Comparison of ENCODE assay signal across 8 cellular contexts in genomic region chr6:149963212-149963461, GRCh38. TPM values are rescaled to one million over a fixed set of nuclear protein-coding genes. Genes with fewer than 3 reads are reported as not detected.
DNase-seq lines count a peak whose midpoint lies in the region; ATAC-seq and TF ChIP-seq lines count a peak whose summit lies in the region.

No MANE protein-coding gene starts in this region.

- peak overlapping the region; percentile 88 for H3K4me2 ChIP-seq in IMR-90 (ENCODE audit: low read depth, low read length)

- H3K18ac ChIP-seq in IMR-90 (ENCODE audit: low read depth, low read length) = no peak overlapping the region

- H2AK9ac ChIP-seq in IMR-90 (replicated peaks; ENCODE audit: low read depth, low read length, poor library complexity) = peak overlapping the region; percentile 94

- H2BK120ac ChIP-seq in IMR-90 (ENCODE audit: low read depth, low read length) = peak overlapping the region; percentile 65

- H4K91ac ChIP-seq in IMR-90 (ENCODE audit: insufficient read depth, low read depth, low read length) = peak overlapping the region; percentile 84

- peak overlapping the region; percentile 64; the same call in 1 of the 2 replicates for H3K14ac ChIP-seq in IMR-90 (replicated peaks; ENCODE audit: low read depth, low read length)

- in situ Hi-C loops in IMR-90 (cut with MboI; ENCODE audit: low sequenced_read_pairs) = no loop called here

- 0 out of 4 replicates have a peak, but pooled peaks cover 0 to 4% of the 10 kb centered on the region in 2 experiments for H3K79me1 ChIP-seq in IMR-90 (ENCODE audit: low read depth in 1 of 2, low read length in 2 of 2)

- peak overlapping the region; percentile 56 to 73; a peak in 3 of 4 replicates for H4K8ac ChIP-seq in IMR-90 (ENCODE audit: low read depth in 2 of 2, low read length in 2 of 2)

- peak; percentile 58 for ATAC-seq in activated CD4-positive, alpha-beta T cell treated with anti-CD3 and anti-CD28 coated beads for 36 hours
- ATAC-seq in IMR-90 (ENCODE audit: low read depth) (peak; percentile 28; the same call in 1 of the 2 replicates), HG03045 (IDR thresholded peaks at IDR 0.05; ENCODE audit: unreplicated experiment) (no peak)

- no peak overlapping the region for H4K5ac ChIP-seq in IMR-90 (ENCODE audit: low read depth, low read length)

- H2BK20ac ChIP-seq in IMR-90 (ENCODE audit: low read depth, low read length) = 0 out of 2 replicates have a peak overlapping the region, but pooled peaks have one; percentile 18

- H3K4me1 Mint-ChIP-seq in activated CD4-positive, alpha-beta T cell treated with anti-CD3 and anti-CD28 coated beads for 36 hours = peaks cover 22% of the 10 kb centered on the region
- peaks cover 32% of the 10 kb centered on the region for H3K4me1 Mint-ChIP-seq in neural crest cell

- H3K27ac Mint-ChIP-seq in activated CD4-positive, alpha-beta T cell treated with anti-CD3 and anti-CD28 coated beads for 36 hours = peak overlapping the region; percentile 91
- peak overlapping the region; percentile 94 for H3K27ac Mint-ChIP-seq in neural crest cell (ENCODE audit: unreplicated experiment)

- peak; percentile 78 for DNase-seq in activated CD4-positive, alpha-beta T cell treated with anti-CD3 and anti-CD28 coated beads for 36 hours
- DNase-seq in activated CD4-positive, alpha-beta T cell treated with anti-CD3 and anti-CD28 coated beads for 1 hour = no peak
- DNase-seq in IMR-90 (peak; percentile 40), epithelial cell of esophagus (ENCODE audit: low read depth) (peak; percentile 37), neural crest cell (ENCODE audit: low read depth, low spot score) (peak; percentile 41), putamen (ENCODE audit: low spot score) (no peak)

- peaks cover 2% of the 10 kb centered on the region; the same call in 1 of the 2 replicates for H3K4me1 ChIP-seq in IMR-90 (ENCODE audit: control insufficient read depth, insufficient read depth, low read length)

- H4K20me1 ChIP-seq in IMR-90 (ENCODE audit: insufficient read depth, low read length) = no peaks in the 10 kb centered on the region; the same call in 1 of the 2 replicates

- no peak overlapping the region for H3K56ac ChIP-seq in IMR-90 (ENCODE audit: extremely low read depth, insufficient read depth, low read length)

- no peak overlapping the region for H2BK5ac ChIP-seq in IMR-90 (ENCODE audit: low read depth, low read length, poor library complexity, severe bottlenecking)

- H3K27me3 ChIP-seq in IMR-90 (ENCODE audit: control insufficient read depth, insufficient read depth, low read length) = peaks cover 55% of the 10 kb centered on the region

- peak overlapping the region; percentile 64 for H3K4ac ChIP-seq in IMR-90 (ENCODE audit: low read depth, low read length)

- TF ChIP-seq CTCF in IMR-90 (conservative IDR thresholded peaks at IDR 0.05; ENCODE audit: low read depth, low read length) = no peak
- no peak for TF ChIP-seq CTCF in WI38 (IDR thresholded peaks at IDR 0.05; ENCODE audit: low read depth, low read length)
- no peak for TF ChIP-seq CTCF in epithelial cell of esophagus (IDR thresholded peaks at IDR 0.05; ENCODE audit: insufficient read depth, low read depth, low read length, missing control alignments)
- no peak for TF ChIP-seq CTCF in neural crest cell (conservative IDR thresholded peaks at IDR 0.05)

- H2AK5ac ChIP-seq in IMR-90 (ENCODE audit: low read depth, low read length) = peak overlapping the region; percentile 42; the same call in 1 of the 2 replicates

- no peaks in the 10 kb centered on the region; the same call in 1 of the 2 replicates for H3K9me3 ChIP-seq in IMR-90 (ENCODE audit: control insufficient read depth, insufficient read depth, low read length)

- TF ChIP-seq POLR2A in IMR-90 (IDR thresholded peaks at IDR 0.05; ENCODE audit: low read depth, low read length) = no peak

- H3K9me3 Mint-ChIP-seq in activated CD4-positive, alpha-beta T cell treated with anti-CD3 and anti-CD28 coated beads for 36 hours (ENCODE audit: low read depth) = no peaks in the 10 kb centered on the region
- no peaks in the 10 kb centered on the region for H3K9me3 Mint-ChIP-seq in neural crest cell

- dilution Hi-C loops in IMR-90 (cut with HindIII; ENCODE audit: low sequenced_read_pairs, unreplicated experiment) = no loop called here

- POLR2A ChIA-PET in activated CD4-positive, alpha-beta T cell treated with anti-CD3 and anti-CD28 coated beads for 36 hours (lab: Charles Lee) = no interaction called here
- POLR2A ChIA-PET in IMR-90 (lab: Charles Lee; ENCODE audit: unreplicated experiment) = no interaction called here

- 0 out of 2 replicates have a peak overlapping the region, but pooled peaks have one; percentile 5 for H3K23ac ChIP-seq in IMR-90 (ENCODE audit: low read depth, low read length)

- H3K27ac ChIP-seq in IMR-90 (ENCODE audit: insufficient read depth, low read length) = no peak overlapping the region

- peak overlapping the region; percentile 74; the same call in 1 of the 2 replicates for H3K9ac ChIP-seq in IMR-90 (ENCODE audit: low read depth, low read length)

- H3K36me3 ChIP-seq in IMR-90 (ENCODE audit: control insufficient read depth, insufficient read depth, low read length) = no peaks in the 10 kb centered on the region

- H3K4me3 Mint-ChIP-seq in activated CD4-positive, alpha-beta T cell treated with anti-CD3 and anti-CD28 coated beads for 36 hours = peak overlapping the region; percentile 77
- H3K4me3 Mint-ChIP-seq in neural crest cell = peak overlapping the region; percentile 95

- peak overlapping the region; percentile 89 for H2AFZ ChIP-seq in IMR-90 (replicated peaks; ENCODE audit: low read length, poor library complexity)

- H3K4me3 ChIP-seq in IMR-90 (ENCODE audit: insufficient read depth, low read depth, low read length) = peak overlapping the region; percentile 53
- H3K4me3 ChIP-seq in WI38 (ENCODE audit: low read depth, low read length) = peak overlapping the region; percentile 67
- H3K4me3 ChIP-seq in epithelial cell of esophagus (ENCODE audit: low read length) = peak overlapping the region; percentile 53

- TF ChIP-seq RAD21 in IMR-90 (IDR thresholded peaks at IDR 0.05; ENCODE audit: low read length) = no peak

- CTCF ChIA-PET in activated CD4-positive, alpha-beta T cell treated with anti-CD3 and anti-CD28 coated beads for 36 hours (lab: Charles Lee) = no interaction called here
- CTCF ChIA-PET in IMR-90 (lab: Yijun Ruan, JAX) = no interaction called here

- no CpG with 5 or more reads among the region's 8 CpGs for WGBS in IMR-90 (ENCODE audit: extremely low coverage in 2 of 2, insufficient read length in 1 of 2), 2 experiments

- intact Hi-C loops in activated CD4-positive, alpha-beta T cell treated with anti-CD3 and anti-CD28 coated beads for 36 hours (cut with DNase I, micrococcal nuclease) = loop anchor here (1.0 to 5.0 kb wide), 9 partner anchors 21 to 904 kb away; partner anchors contain the start of genes NUP43 (in 2 of the 2), PCMT1 (in 2 of the 2), GINM1 (in 1 of the 2) and LRP11 (in 1 of the 2)
- intact Hi-C loops in IMR-90 (cut with micrococcal nuclease) = no loop called here

- H3K9me1 ChIP-seq in IMR-90 (ENCODE audit: insufficient read depth, low read length) = 0 out of 2 replicates have a peak, but pooled peaks cover 7% of the 10 kb centered on the region

- peaks cover 65% of the 10 kb centered on the region for H3K27me3 Mint-ChIP-seq in activated CD4-positive, alpha-beta T cell treated with anti-CD3 and anti-CD28 coated beads for 36 hours
- H3K27me3 Mint-ChIP-seq in neural crest cell (ENCODE audit: low read depth) = peaks cover 94% of the 10 kb centered on the region

- BruUV-seq in IMR-90 (replicated peaks; lab: Mats Ljungman, UMichigan) = no TSS peak

- H3K36me3 Mint-ChIP-seq in activated CD4-positive, alpha-beta T cell treated with anti-CD3 and anti-CD28 coated beads for 36 hours (ENCODE audit: low read depth) = no peaks in the 10 kb centered on the region
- no peaks in the 10 kb centered on the region for H3K36me3 Mint-ChIP-seq in neural crest cell (ENCODE audit: low read depth)

- peak overlapping the region; percentile 59; the same call in 1 of the 3 replicates for H2BK15ac ChIP-seq in IMR-90 (ENCODE audit: low read depth, low read length)

TF ChIP-seq in IMR-90, 13 proteins besides CTCF, POLR2A, EP300 and RAD21 (continues in another document):
- TF ChIP-seq MAFK (IDR thresholded peaks at IDR 0.05; ENCODE audit: low read depth, low read length) = no peak
- no peak for TF ChIP-seq MXI1 (IDR thresholded peaks at IDR 0.05; ENCODE audit: borderline replicate concordance, low read depth, low read length)
- TF ChIP-seq NFE2L2 (IDR thresholded peaks at IDR 0.05; ENCODE audit: low read depth, low read length) = no peak
- TF ChIP-seq RFX5 (IDR thresholded peaks at IDR 0.05; ENCODE audit: low read depth, low read length) = no peak
- TF ChIP-seq USF2 (IDR thresholded peaks at IDR 0.05; ENCODE audit: low read depth, low read length) = no peak
- TF ChIP-seq FOS (IDR thresholded peaks at IDR 0.05; ENCODE audit: low read depth, low read length) = no peak
- no peak for TF ChIP-seq SMC3 (IDR thresholded peaks at IDR 0.05; ENCODE audit: low read depth, low read length)

RNA-seq across cellular contexts. Expression of gene ULBP1, which starts 0.6 kb away (rescaled TPM):
- total RNA-seq in activated CD4-positive, alpha-beta T cell treated with anti-CD3 and anti-CD28 coated beads for 36 hours = 1 to 10 TPM; 2.7 to 5.0 TPM
- total RNA-seq in IMR-90 (2012; rRNA removed) (0.18 and 0.56 TPM in 2 replicates), neural crest cell (2.3 and 2.5 TPM in 2 replicates)
- polyA plus RNA-seq in IMR-90 (2012; rRNA removed) = 0.69 and 0.87 TPM in 2 replicates
- 0.25 TPM in 2 replicates for polyA plus RNA-seq in IMR-90 (2012; cell fraction: cytosol; rRNA removed)
- polyA plus RNA-seq in IMR-90 (2012; cell fraction: nucleus; rRNA removed; ENCODE audit: low replicate concordance) = 0.15 and 0.84 TPM in 2 replicates

RNA-seq across cellular contexts. Expression of gene ULBP2, which starts 21.3 kb away (rescaled TPM):
- under 1 TPM; 0.32 to 0.43 TPM for total RNA-seq in activated CD4-positive, alpha-beta T cell treated with anti-CD3 and anti-CD28 coated beads for 36 hours
- 7.2 and 7.9 TPM in 2 replicates for total RNA-seq in IMR-90 (2012; rRNA removed)
- polyA plus RNA-seq in IMR-90 (2012; rRNA removed) = 16.2 and 17.0 TPM in 2 replicates
- polyA plus RNA-seq in IMR-90 (2012; cell fraction: cytosol; rRNA removed) = 12.4 and 17.1 TPM in 2 replicates
- polyA plus RNA-seq in IMR-90 (2012; cell fraction: nucleus; rRNA removed; ENCODE audit: low replicate concordance) = 6.0 and 6.8 TPM in 2 replicates
- 0.23 and 0.30 TPM in 2 replicates for total RNA-seq in neural crest cell

RNA-seq across cellular contexts. Expression of gene RAET1G, which starts 40.2 kb away (rescaled TPM):
- total RNA-seq in activated CD4-positive, alpha-beta T cell treated with anti-CD3 and anti-CD28 coated beads for 36 hours = not detected
- total RNA-seq in IMR-90 (2012; rRNA removed) = 1.3 and 2.2 TPM in 2 replicates
- polyA plus RNA-seq in IMR-90 (2012; rRNA removed) = 3.6 and 4.2 TPM in 2 replicates
- polyA plus RNA-seq in IMR-90 (2012; cell fraction: cytosol; rRNA removed) = 2.9 and 4.8 TPM in 2 replicates
- polyA plus RNA-seq in IMR-90 (2012; cell fraction: nucleus; rRNA removed; ENCODE audit: low replicate concordance) = 1.3 and 2.7 TPM in 2 replicates
- not detected in 2 replicates for total RNA-seq in neural crest cell

Comparison
In these comparisons a context has a peak if more than half of its experiments do, and no peak if none do; other contexts are left out.
1. DNase-seq: peak in activated CD4-positive, alpha-beta T cell treated with anti-CD3 and anti-CD28 coated beads for 36 hours (single experiment), IMR-90 (single experiment), epithelial cell of esophagus (single experiment) and neural crest cell (single experiment); none in activated CD4-positive, alpha-beta T cell treated with anti-CD3 and anti-CD28 coated beads for 1 hour (single experiment) and putamen (single experiment).
2. Peak in every context shown above with its lines, with median percentiles within 50 percentile points of each other: H3K4me3 ChIP-seq.